ENCODE assay signal across 9 cellular contexts in the genomic region with DNA sequence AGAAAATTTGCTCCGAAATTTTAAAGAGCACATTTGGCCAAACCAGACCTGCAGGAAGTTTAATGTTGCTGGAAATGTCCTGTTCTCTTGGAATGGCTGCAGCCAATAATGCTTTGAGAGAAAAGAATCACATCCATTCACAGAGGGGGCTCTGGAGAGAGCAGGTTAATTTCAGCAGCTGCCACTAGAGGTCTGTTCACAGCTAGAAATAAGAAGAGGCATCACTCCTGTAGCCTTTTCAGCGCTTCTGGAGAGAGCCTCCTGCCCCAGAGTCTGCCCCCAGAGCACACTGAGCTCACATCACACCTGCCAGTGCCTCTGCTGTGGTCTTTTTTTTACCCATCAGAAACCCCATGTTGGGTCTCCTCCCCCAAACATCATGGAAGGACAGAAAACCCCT.
DNase-seq lines count a peak whose midpoint lies in the region; ATAC-seq and TF ChIP-seq lines count a peak whose summit lies in the region.
"Had no signal": no experiment of that assay in that cellular context is flagged by ENCODE, and none has a peak within 500 bp of the region (broad histone marks: within the 10 kb centered on the region; RNA-seq: fewer than 3 reads in every experiment).

No MANE protein-coding gene starts in this region.

- peaks cover 7% of the 10 kb centered on the region for H3K4me1 Mint-ChIP-seq in nephron progenitor cell

- H3K27me3 ChIP-seq in tibial artery: peaks cover 0 to 2% of the 10 kb centered on the region in 2 donors

- H3K36me3 ChIP-seq in tibial artery: no peaks in the 10 kb centered on the region

- H3K27ac ChIP-seq in tibial artery: no peak overlapping the region

- no peaks in the 10 kb centered on the region for H3K4me1 ChIP-seq in tibial artery

- H3K27ac Mint-ChIP-seq in nephron progenitor cell: no peak overlapping the region
- H3K27ac Mint-ChIP-seq: stimulated activated naive CD8-positive, alpha-beta T cell treated with anti-CD3 and anti-CD28 coated beads, Interleukin-15, Interleukin-2, amounts not matched to agents 100 ng/mL and 50 ng/mL, for 24 hours had no signal

- peak; percentile 79 for DNase-seq in COLO829 (ENCODE audit: low spot score)
- DNase-seq in LNCaP clone FGC (ENCODE audit: low read depth): no peak
- peak; percentile 39 for DNase-seq in cerebellar cortex (ENCODE audit: low spot score)
- peak; percentile 12 for DNase-seq in nephron progenitor cell
- no peak for DNase-seq in stimulated activated CD4-positive, alpha-beta T cell treated with anti-CD3 and anti-CD28 coated beads, Interleukin-4, amount 100 ng/mL, for 4 hours
- DNase-seq in T-helper 1 cell: no peak
- no peak for DNase-seq in tibial artery

- peak; percentile 65 for ATAC-seq in GM19328 (IDR thresholded peaks at IDR 0.05; ENCODE audit: unreplicated experiment)

- no peak overlapping the region for H3K4me3 Mint-ChIP-seq in nephron progenitor cell
- H3K4me3 Mint-ChIP-seq: stimulated activated naive CD8-positive, alpha-beta T cell treated with anti-CD3 and anti-CD28 coated beads, Interleukin-15, Interleukin-2, amounts not matched to agents 100 ng/mL and 50 ng/mL, for 24 hours had no signal

- peaks cover 6% of the 10 kb centered on the region for H3K27me3 Mint-ChIP-seq in nephron progenitor cell (ENCODE audit: low read depth, poor library complexity)

- peaks cover 0 to 4% (median 0%) of the 10 kb centered on the region in 3 donors for H3K9me3 ChIP-seq in tibial artery

- intact Hi-C loops in tibial artery (cut with DNase I; ENCODE audit: low total_unique reads): no loop called here

- H3K9me3 Mint-ChIP-seq in nephron progenitor cell: no peaks in the 10 kb centered on the region
- H3K9me3 Mint-ChIP-seq: stimulated activated naive CD8-positive, alpha-beta T cell treated with anti-CD3 and anti-CD28 coated beads, Interleukin-15, Interleukin-2, amounts not matched to agents 100 ng/mL and 50 ng/mL, for 24 hours had no signal

- TF ChIP-seq CTCF in LNCaP clone FGC (IDR thresholded peaks at IDR 0.05; ENCODE audit: control insufficient read depth, extremely low read depth, insufficient read depth) (peak; percentile 36; the same call in 1 of the 2 replicates), nephron progenitor cell (IDR thresholded peaks at IDR 0.05) (peak; percentile 55), tibial artery (IDR thresholded peaks at IDR 0.05) (peak in 1 of 2 experiments; percentile 10)

- H3K4me3 ChIP-seq in LNCaP clone FGC (ENCODE audit: low read depth, low read length): no peak overlapping the region
- H3K4me3 ChIP-seq in tibial artery: no peak overlapping the region

- H3K36me3 Mint-ChIP-seq in nephron progenitor cell (ENCODE audit: low read depth): no peaks in the 10 kb centered on the region

Comparison
In these comparisons a context has a peak if more than half of its experiments do, and no peak if none do; other contexts are left out.
1. DNase-seq: peak in COLO829 (single experiment), cerebellar cortex (single experiment) and nephron progenitor cell (single experiment); none in LNCaP clone FGC (single experiment), stimulated activated CD4-positive, alpha-beta T cell treated with anti-CD3 and anti-CD28 coated beads, Interleukin-4, amount 100 ng/mL, for 4 hours (0 of 2), T-helper 1 cell (0 of 5) and tibial artery (0 of 2).